ENCODE assay signal across 28 cellular contexts in the genomic region with DNA sequence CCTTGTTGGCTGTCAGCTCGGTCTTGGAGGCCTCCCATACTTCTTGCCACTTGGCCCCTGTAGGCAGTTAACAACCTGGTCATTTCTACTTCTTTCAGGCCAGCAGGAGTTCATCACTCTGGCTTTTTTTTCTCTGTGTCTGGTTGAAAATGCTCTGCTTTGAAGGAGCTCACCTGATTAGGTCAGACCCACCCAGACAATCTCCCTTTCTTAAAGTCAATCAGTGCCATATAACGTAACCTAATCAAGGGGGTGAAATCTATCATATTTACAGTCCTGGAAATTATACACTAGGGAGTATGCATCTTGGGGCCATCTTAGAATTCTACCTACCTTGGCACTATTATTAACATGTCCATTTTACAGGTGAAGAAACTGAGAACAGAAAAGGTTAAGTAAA.
"Had no signal": no experiment of that assay in that cellular context is flagged by ENCODE, and none has a peak within 500 bp of the region (broad histone marks: within the 10 kb centered on the region; RNA-seq: fewer than 3 reads in every experiment).

No MANE protein-coding gene starts in this region.

- H3K27me3 ChIP-seq: colonic mucosa, dorsolateral prefrontal cortex, gastrocnemius medialis, heart left ventricle had no signal

- H3K4me1 ChIP-seq: colonic mucosa, esophagus squamous epithelium, foreskin keratinocyte, gastrocnemius medialis, gastroesophageal sphincter, heart left ventricle, heart right ventricle had no signal

- DNase-seq: colonic mucosa; cortex of kidney; dermis blood vessel endothelial cell; dorsolateral prefrontal cortex; effector CD4-positive, alpha-beta T cell; effector CD8-positive, alpha-beta T cell; effector memory CD4-positive, alpha-beta T cell; effector memory CD8-positive, alpha-beta T cell; endodermal cell; erythroblast; esophagus squamous epithelium; foreskin fibroblast; foreskin keratinocyte; foreskin melanocyte; gastrocnemius medialis; glutamatergic neuron; head of caudate nucleus; heart left ventricle; heart right ventricle had no signal

- H2AFZ ChIP-seq: hepatocyte had no signal

- H3K79me2 ChIP-seq: hepatocyte had no signal

- ATAC-seq: effector memory CD8-positive, alpha-beta T cell; esophagus mucosa; foreskin keratinocyte; gastrocnemius medialis; gastroesophageal sphincter; heart left ventricle; heart right ventricle had no signal

- H3K4me2 ChIP-seq: hepatocyte had no signal

- H3K4me3 ChIP-seq: colonic mucosa, coronary artery, dorsolateral prefrontal cortex, esophagus squamous epithelium, gastrocnemius medialis, gastroesophageal sphincter, heart left ventricle, heart right ventricle, hepatocyte had no signal

- H3K27ac ChIP-seq: colonic mucosa, coronary artery, dorsolateral prefrontal cortex, epithelial cell of prostate, esophagus squamous epithelium, foreskin keratinocyte, gastrocnemius medialis, gastroesophageal sphincter, heart left ventricle, heart right ventricle, hepatocyte had no signal

- FAIRE-seq: colon, endometrium, endothelial cell of umbilical vein, frontal cortex had no signal

- H3K9me3 ChIP-seq: colonic mucosa, esophagus squamous epithelium, gastrocnemius medialis, gastroesophageal sphincter, heart left ventricle, heart right ventricle had no signal

- H3K36me3 ChIP-seq: colonic mucosa, esophagus squamous epithelium, gastrocnemius medialis, gastroesophageal sphincter, heart left ventricle, heart right ventricle had no signal
